ENCODE assay signal across 12 cellular contexts in genomic region chr1:8370046-8370881, GRCh38. TPM values are rescaled to one million over a fixed set of nuclear protein-coding genes. Genes with fewer than 3 reads are reported as not detected.
DNase-seq lines count a peak whose midpoint lies in the region; ATAC-seq and TF ChIP-seq lines count a peak whose summit lies in the region.
"Had no signal": no experiment of that assay in that cellular context is flagged by ENCODE, and none has a peak within 500 bp of the region (broad histone marks: within the 10 kb centered on the region; RNA-seq: fewer than 3 reads in every experiment).

No MANE protein-coding gene starts in this region.

- CTCF ChIA-PET in A673 (lab: Charles Lee): no interaction called here
- CTCF ChIA-PET in GM10248 (lab: Yijun Ruan, JAX): interaction anchor here (0.8 to 1.8 kb wide), 6 partner anchors 11 to 355 kb away, joined by 3 to 8 read pairs (median 3); no protein-coding TSS in a partner anchor

- peaks cover 79% of the 10 kb centered on the region for H3K79me2 ChIP-seq in smooth muscle cell (ENCODE audit: low read depth)

- DNase-seq in A673 (ENCODE audit: low spot score) (peak; percentile 90), NCI-H1092 (lab: John Stamatoyannopoulos, UW) (peak; percentile 68), cerebellum (ENCODE audit: low spot score) (peak; percentile 64), naive B cell (no peak), smooth muscle cell (lab: John Stamatoyannopoulos, UW; ENCODE audit: unreplicated experiment) (no peak), GM10248 (ENCODE audit: extremely low spot score) (no peak), RKO (ENCODE audit: low spot score) (no peak)
- DNase-seq: activated T-cell treated with anti-CD3 and anti-CD28 coated beads, Interleukin-2, amount 50 U/mL, for 48 hours; DMS 273 treated with DMSO at 0.1 percent for 48 hours had no signal

- intact Hi-C loops in A673 (cut with micrococcal nuclease; ENCODE audit: unreplicated experiment): loop anchor here (10.0 kb wide), 1 partner anchor 335 kb away; no protein-coding TSS in a partner anchor

- H3K4me3 Mint-ChIP-seq in naive B cell: no peak overlapping the region

- H3K4me1 Mint-ChIP-seq in naive B cell: peaks cover 34 to 68% (median 53%) of the 10 kb centered on the region in 3 donors

- peak overlapping the region; percentile 76 for H3K27ac ChIP-seq in A673 (ENCODE audit: low read depth, low read length, poor library complexity, severe bottlenecking)
- no peak overlapping the region for H3K27ac ChIP-seq in smooth muscle cell (ENCODE audit: low read depth)
- H3K27ac ChIP-seq: HL-60 had no signal

- H3K36me3 ChIP-seq in A673 (ENCODE audit: insufficient read depth, low read length, poor library complexity, severe bottlenecking): peaks cover 10% of the 10 kb centered on the region
- H3K36me3 ChIP-seq in smooth muscle cell (ENCODE audit: low read depth): no peaks in the 10 kb centered on the region

- H3K9me3 ChIP-seq in A673 (ENCODE audit: low read depth, low read length, poor library complexity, severe bottlenecking) (no peaks in the 10 kb centered on the region), smooth muscle cell (replicated peaks; ENCODE audit: low read depth) (no peaks in the 10 kb centered on the region)

- POLR2A ChIA-PET in A673 (lab: Charles Lee; ENCODE audit: low non-redundant PET): no interaction called here
- POLR2A ChIA-PET in GM10248 (lab: Yijun Ruan, JAX): no interaction called here

- H3F3A ChIP-seq in smooth muscle cell (ENCODE audit: low read depth): peaks cover 40% of the 10 kb centered on the region

- H3K27ac Mint-ChIP-seq in naive B cell: peak overlapping the region in 4 of 6 donors; percentile 36 to 81 (median 40)

- H3K4me1 ChIP-seq in A673 (ENCODE audit: insufficient read depth, low read length, poor library complexity, severe bottlenecking) (peaks cover 88% of the 10 kb centered on the region), smooth muscle cell (ENCODE audit: low read depth) (peaks cover 48% of the 10 kb centered on the region)

- no peaks in the 10 kb centered on the region for H3K27me3 Mint-ChIP-seq in naive B cell

- no peaks in the 10 kb centered on the region for H3K27me3 ChIP-seq in A673 (replicated peaks; ENCODE audit: insufficient read depth, low read depth, low read length, poor library complexity)
- no peaks in the 10 kb centered on the region for H3K27me3 ChIP-seq in smooth muscle cell (ENCODE audit: low read depth)

- H2AFZ ChIP-seq in smooth muscle cell (ENCODE audit: low read depth): no peak overlapping the region

- 63% methylated on average over 14 of the region's 14 CpGs for WGBS in smooth muscle cell (ENCODE audit: low lambda C conversion rate)

- H3K9ac ChIP-seq in smooth muscle cell (ENCODE audit: low read depth): no peak overlapping the region

- H4K20me1 ChIP-seq in smooth muscle cell (ENCODE audit: low read depth): peaks cover 100% of the 10 kb centered on the region

- peaks cover 0 to 4% of the 10 kb centered on the region in 2 donors for H3K36me3 Mint-ChIP-seq in naive B cell

- TF ChIP-seq CTCF in A673 (conservative IDR thresholded peaks at IDR 0.05; ENCODE audit: low read depth, low read length) (no peak), smooth muscle cell (IDR thresholded peaks at IDR 0.05; ENCODE audit: borderline replicate concordance, insufficient read depth, poor library complexity, severe bottlenecking) (no peak), GM10248 (IDR thresholded peaks at IDR 0.05; ENCODE audit: control extremely low read depth, extremely low read depth, low read depth, missing control alignments) (no peak)

- H3K9me3 Mint-ChIP-seq in naive B cell: no peaks in the 10 kb centered on the region

- no peak for ATAC-seq in naive B cell (ENCODE audit: low read depth in 2 of 2)
- ATAC-seq in HG03045 (IDR thresholded peaks at IDR 0.05; ENCODE audit: unreplicated experiment): no peak
- ATAC-seq: Panc1 had no signal

- BruUV-seq in A673 (replicated peaks; lab: Mats Ljungman, UMichigan): no TSS peak

- H3K4me2 ChIP-seq in smooth muscle cell: no peak overlapping the region

- no peak overlapping the region for H3K4me3 ChIP-seq in A673 (ENCODE audit: low read depth, low read length, poor library complexity, severe bottlenecking)
- H3K4me3 ChIP-seq in smooth muscle cell: no peak overlapping the region

RNA-seq across cellular contexts. Expression of gene SLC45A1, which starts 52.4 kb away (rescaled TPM):
- 0.52 and 0.82 TPM in 2 replicates for total RNA-seq in A673 (2021)
- total RNA-seq in cerebellum: 4.2 TPM
- polyA plus RNA-seq in naive B cell (ENCODE audit: low read depth in 6 of 6): under 1 TPM in 3 of 6 donors, not detected in 3; 0.09 to 0.26 (median 0.24) TPM
- 1.7 TPM in 1 of 2 replicates, not detected in the other for total RNA-seq in smooth muscle cell
- 1.8 and 3.0 TPM in 2 replicates for polyA plus RNA-seq in smooth muscle cell

Comparison
In these comparisons a context has a peak if more than half of its experiments do, and no peak if none do; other contexts are left out.
1. DNase-seq: peak in A673 (single experiment), NCI-H1092 (single experiment) and cerebellum (single experiment); none in naive B cell (single experiment), smooth muscle cell (single experiment), GM10248 (single experiment) and RKO (single experiment).